Comparison of ENCODE assay signal across 8 cellular contexts in the genomic region with DNA sequence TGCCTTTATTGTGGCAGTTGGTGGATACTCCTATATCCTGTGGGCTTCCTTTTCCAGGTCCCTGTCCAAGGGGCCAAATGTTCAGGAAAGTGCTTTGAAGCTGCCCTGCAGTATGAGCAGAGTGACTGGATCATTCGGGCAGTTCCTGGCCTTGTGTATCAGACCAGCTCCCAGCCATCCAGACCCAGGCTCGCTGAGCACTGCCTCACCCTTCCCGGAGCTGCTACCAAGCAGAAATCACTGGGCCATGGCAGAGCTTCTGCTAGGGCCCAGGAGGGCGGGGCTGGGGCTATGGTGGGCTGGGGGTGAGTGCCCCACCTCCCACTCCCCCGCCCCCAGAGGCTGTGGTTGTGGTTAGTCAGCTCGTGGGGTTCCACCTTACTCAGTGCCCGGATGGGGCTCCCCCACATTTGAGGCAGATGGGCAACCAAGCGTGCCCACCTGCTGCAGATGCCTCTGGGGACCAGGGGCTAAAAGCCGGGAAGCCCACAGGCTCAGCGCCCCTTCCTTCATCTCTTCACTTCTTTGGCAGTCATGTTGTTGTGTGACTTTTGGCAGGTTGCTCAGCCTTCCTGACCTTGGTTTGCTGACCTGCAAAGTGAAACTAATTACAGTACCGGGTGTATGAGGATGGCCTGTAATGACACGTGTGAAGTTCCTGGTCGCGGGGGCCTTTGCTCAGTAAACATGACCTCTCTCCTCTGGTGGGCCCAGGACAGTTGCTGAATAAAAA. TPM values are rescaled to one million over a fixed set of nuclear protein-coding genes. Genes with fewer than 3 reads are reported as not detected.
DNase-seq lines count a peak whose midpoint lies in the region; ATAC-seq, FAIRE-seq and TF ChIP-seq lines count a peak whose summit lies in the region.

No MANE protein-coding gene starts in this region.

- peak; percentile 52 for ATAC-seq in GM21576 (IDR thresholded peaks at IDR 0.05; ENCODE audit: unreplicated experiment)
- peak; percentile 58 to 68 for ATAC-seq in stimulated activated naive B cell treated with anti-CD40 and anti-IgM and Interleukin-4, amounts not matched to agents 10 μg/mL and 1 μg/mL and 100 μg/mL, for 72 hours (replicated peaks)

- peak overlapping the region; percentile 73 for H3K9ac ChIP-seq in Karpas-422 (ENCODE audit: low read length)

- H3K9me3 Mint-ChIP-seq in chondrocyte (ENCODE audit: low read depth): no peaks in the 10 kb centered on the region
- H3K9me3 Mint-ChIP-seq in stimulated activated naive B cell treated with anti-CD40 and anti-IgM and Interleukin-4, amounts not matched to agents 10 μg/mL and 1 μg/mL and 100 μg/mL, for 72 hours: no peaks in the 10 kb centered on the region

- no peaks in the 10 kb centered on the region for H3K36me3 ChIP-seq in Karpas-422 (ENCODE audit: insufficient read depth, low read length)

- TF ChIP-seq CTCF in GM13977 (IDR thresholded peaks at IDR 0.05; ENCODE audit: extremely low read depth, insufficient read depth, missing control alignments) (no peak), chondrocyte (IDR thresholded peaks at IDR 0.05) (no peak), D721Med (IDR thresholded peaks at IDR 0.05; ENCODE audit: insufficient read depth, missing control alignments) (no peak)

- DNase-seq in GM13977 (ENCODE audit: low spot score): peak; percentile 77
- peak; percentile 93 for DNase-seq in Karpas-422
- DNase-seq in chondrocyte (ENCODE audit: low spot score): no peak
- peak; percentile 98 for DNase-seq in stimulated activated naive B cell treated with anti-CD40 and anti-IgM and Interleukin-4, amounts not matched to agents 10 μg/mL and 1 μg/mL and 100 μg/mL, for 72 hours
- no peak for DNase-seq in NCI-H345 (lab: John Stamatoyannopoulos, UW)
- no peak for DNase-seq in D721Med (ENCODE audit: insufficient read length, low spot score)
- DNase-seq in occipital lobe (lab: John Stamatoyannopoulos, UW): no peak

- peak overlapping the region; percentile 15 for H3K27ac Mint-ChIP-seq in chondrocyte (ENCODE audit: unreplicated experiment)
- peak overlapping the region; percentile 99 for H3K27ac Mint-ChIP-seq in stimulated activated naive B cell treated with anti-CD40 and anti-IgM and Interleukin-4, amounts not matched to agents 10 μg/mL and 1 μg/mL and 100 μg/mL, for 72 hours

- H3K27me3 Mint-ChIP-seq in chondrocyte (ENCODE audit: low read depth): no peaks in the 10 kb centered on the region
- H3K27me3 Mint-ChIP-seq in stimulated activated naive B cell treated with anti-CD40 and anti-IgM and Interleukin-4, amounts not matched to agents 10 μg/mL and 1 μg/mL and 100 μg/mL, for 72 hours: no peaks in the 10 kb centered on the region

- peak overlapping the region; percentile 9; the same call in 1 of the 2 replicates for H2AFZ ChIP-seq in Karpas-422 (ENCODE audit: low read length)

- peak overlapping the region; percentile 64 for H3K4me2 ChIP-seq in Karpas-422 (ENCODE audit: low read depth, low read length, poor library complexity, severe bottlenecking)

- peaks cover 42% of the 10 kb centered on the region for H3K4me1 Mint-ChIP-seq in chondrocyte (ENCODE audit: low read depth)
- peaks cover 66 to 89% of the 10 kb centered on the region in 2 donors for H3K4me1 Mint-ChIP-seq in stimulated activated naive B cell treated with anti-CD40 and anti-IgM and Interleukin-4, amounts not matched to agents 10 μg/mL and 1 μg/mL and 100 μg/mL, for 72 hours

- FAIRE-seq in D721Med (lab: Jason Lieb, UNC): no peak

- H3K27ac ChIP-seq in Karpas-422 (ENCODE audit: low read length): peak overlapping the region; percentile 86

- H3K9me2 ChIP-seq in Karpas-422 (replicated peaks; ENCODE audit: insufficient read depth, low read length): no peaks in the 10 kb centered on the region

- no peak overlapping the region for H3K4me3 Mint-ChIP-seq in chondrocyte (ENCODE audit: unreplicated experiment)
- peak overlapping the region; percentile 79 to 84 for H3K4me3 Mint-ChIP-seq in stimulated activated naive B cell treated with anti-CD40 and anti-IgM and Interleukin-4, amounts not matched to agents 10 μg/mL and 1 μg/mL and 100 μg/mL, for 72 hours

- H3K9me3 ChIP-seq in Karpas-422 (ENCODE audit: low read length): no peaks in the 10 kb centered on the region

- no peaks in the 10 kb centered on the region; the same call in 1 of the 2 replicates for H4K20me1 ChIP-seq in Karpas-422 (ENCODE audit: insufficient read depth, low read depth, low read length)

- in situ Hi-C loops in GM13977 (cut with MboI; ENCODE audit: low pct_unique_long_range_greater_than_20kb, low sequenced_read_pairs, unreplicated experiment): loop anchor here (25.0 kb wide), 1 partner anchor 460 kb away; a partner anchor contains a TSS

- peak overlapping the region; percentile 67 for H3K4me3 ChIP-seq in Karpas-422 (ENCODE audit: low read length)

- H3K36me3 Mint-ChIP-seq in chondrocyte (ENCODE audit: low read depth): peaks cover 12% of the 10 kb centered on the region
- peaks cover 25% of the 10 kb centered on the region in 2 donors for H3K36me3 Mint-ChIP-seq in stimulated activated naive B cell treated with anti-CD40 and anti-IgM and Interleukin-4, amounts not matched to agents 10 μg/mL and 1 μg/mL and 100 μg/mL, for 72 hours

- H3K27me3 ChIP-seq in Karpas-422 (ENCODE audit: low read length): no peaks in the 10 kb centered on the region

- H3K4me1 ChIP-seq in Karpas-422 (ENCODE audit: low read length): peaks cover 84% of the 10 kb centered on the region

- H3K79me2 ChIP-seq in Karpas-422 (ENCODE audit: low read length): no peaks in the 10 kb centered on the region

RNA-seq across cellular contexts. Expression of a gene that starts 2.0 kb away (rescaled TPM):
- total RNA-seq in Karpas-422 (2014; rRNA removed; shearing (Covaris generic); ENCODE audit: low replicate concordance): 43.5 and 58.4 TPM in 2 replicates
- 113 to 367 TPM (median 367 TPM) in 3 replicates for total RNA-seq in chondrocyte
- total RNA-seq in occipital lobe: 1.1 TPM

Comparison
In these comparisons a context has a peak if more than half of its experiments do, and no peak if none do; other contexts are left out.
1. DNase-seq: peak in GM13977 (single experiment), Karpas-422 (single experiment) and stimulated activated naive B cell treated with anti-CD40 and anti-IgM and Interleukin-4, amounts not matched to agents 10 μg/mL and 1 μg/mL and 100 μg/mL, for 72 hours (single experiment); none in chondrocyte (single experiment), NCI-H345 (single experiment), D721Med (single experiment) and occipital lobe (single experiment).
2. RNA of a gene that starts 2.0 kb away (total RNA-seq): 113 to 367 TPM in chondrocyte and 43.5 to 58.4 TPM in Karpas-422; 1.1 TPM in occipital lobe (single experiment); every median in the first group is over 10 times any median in the second.